ENCODE assay signal across 9 cellular contexts in the genomic region with DNA sequence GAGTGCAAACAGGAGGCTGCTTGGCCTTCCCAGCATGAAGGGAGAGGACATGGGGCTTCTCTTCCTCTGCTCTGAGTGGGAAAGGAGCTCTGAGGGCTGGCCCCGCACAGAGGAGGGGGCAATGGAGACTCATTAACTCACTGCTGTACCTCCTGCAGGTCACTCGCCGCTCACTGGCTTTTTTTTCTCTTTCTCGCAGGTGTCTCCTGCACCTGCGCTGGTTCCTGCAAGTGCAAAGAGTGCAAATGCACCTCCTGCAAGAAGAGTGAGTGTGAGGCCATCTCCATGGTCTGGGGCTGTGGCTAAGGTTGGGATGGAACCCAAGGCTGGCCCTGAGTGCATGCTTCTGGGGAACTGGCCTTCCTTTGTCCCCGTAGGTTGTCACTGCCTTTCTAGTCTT. TPM values are rescaled to one million over a fixed set of nuclear protein-coding genes. Genes with fewer than 3 reads are reported as not detected.
DNase-seq lines count a peak whose midpoint lies in the region; ATAC-seq and TF ChIP-seq lines count a peak whose summit lies in the region.
"Had no signal": no experiment of that assay in that cellular context is flagged by ENCODE, and none has a peak within 500 bp of the region (broad histone marks: within the 10 kb centered on the region; RNA-seq: fewer than 3 reads in every experiment).

No MANE protein-coding gene starts in this region.

- H3K36me3 ChIP-seq in adipocyte (ENCODE audit: control insufficient read depth, insufficient read depth, low read length, severe bottlenecking): no peaks in the 10 kb centered on the region
- H3K36me3 ChIP-seq in liver (ENCODE audit: control insufficient read depth in 4 of 4, insufficient read depth in 3 of 4, low read depth in 1 of 4, low read length in 3 of 4): peaks cover 0 to 3% (median 0%) of the 10 kb centered on the region in 4 donors
- H3K36me3 ChIP-seq in thoracic aorta: no peaks in the 10 kb centered on the region

- no peak for DNase-seq in activated T-cell treated with anti-CD3 and anti-CD28 coated beads, Interleukin-2, amount 50 U/mL, for 4 hours
- no peak for DNase-seq in activated T-cell treated with anti-CD3 and anti-CD28 coated beads, Interleukin-2, amount 50 U/mL, for 48 hours
- no peak for DNase-seq in adipocyte (ENCODE audit: low read depth)
- no peak for DNase-seq in thoracic aorta (ENCODE audit: low spot score)
- no peak for DNase-seq in HCEC 1CT
- DNase-seq in NCI-H345 treated with DMSO at 0.1 percent for 48 hours (lab: John Stamatoyannopoulos, UW; ENCODE audit: unreplicated experiment): no peak

- peak overlapping the region; percentile 70 to 85 for H3K27ac ChIP-seq in liver (ENCODE audit: low read depth in 1 of 2, low read length in 2 of 2)
- no peak overlapping the region for H3K27ac ChIP-seq in thoracic aorta

- TF ChIP-seq CTCF in liver (IDR thresholded peaks at IDR 0.05; ENCODE audit: low read depth, low read length, missing input control): no peak
- no peak for TF ChIP-seq CTCF in thoracic aorta (IDR thresholded peaks at IDR 0.05)

- TF ChIP-seq RAD21 in liver (IDR thresholded peaks at IDR 0.05): no peak

- no peaks in the 10 kb centered on the region for H3K36me3 Mint-ChIP-seq in activated T-cell treated with anti-CD3 and anti-CD28 coated beads, Interleukin-2, amount 50 U/mL, for 4 hours (ENCODE audit: insufficient read depth)

- ATAC-seq in activated T-cell treated with anti-CD3 and anti-CD28 coated beads, Interleukin-2, amount 50 U/mL, for 4 hours: no peak
- ATAC-seq in thoracic aorta (ENCODE audit: insufficient number of reproducible peaks, low FRiP score, low read depth): no peak
- ATAC-seq in HG02588 (IDR thresholded peaks at IDR 0.05; ENCODE audit: unreplicated experiment): no peak

- H3K27me3 ChIP-seq in adipocyte (replicated peaks; ENCODE audit: control insufficient read depth, insufficient read depth, low read length) (peaks cover 44% of the 10 kb centered on the region), liver (ENCODE audit: control insufficient read depth in 4 of 4, insufficient read depth in 4 of 4, low read length in 3 of 4) (no peaks in the 10 kb centered on the region), thoracic aorta (replicated peaks; ENCODE audit: insufficient read depth) (no peaks in the 10 kb centered on the region)

- H3K9ac ChIP-seq in adipocyte (ENCODE audit: low read length) (no peak overlapping the region), liver (ENCODE audit: low read depth in 1 of 2, low read length in 2 of 2) (peak overlapping the region; percentile 48 to 55)

- H3K4me1 ChIP-seq in adipocyte (ENCODE audit: control insufficient read depth, insufficient read depth, low read length): peaks cover 11% of the 10 kb centered on the region
- peaks cover 6 to 19% (median 15%) of the 10 kb centered on the region in 4 donors for H3K4me1 ChIP-seq in liver (ENCODE audit: control insufficient read depth in 4 of 4, insufficient read depth in 4 of 4, low read length in 3 of 4)
- H3K4me1 ChIP-seq in thoracic aorta (ENCODE audit: control insufficient read depth in 1 of 2, low read depth in 2 of 2): peaks cover 14 to 16% of the 10 kb centered on the region in 2 donors

- H3K9me3 ChIP-seq in adipocyte (ENCODE audit: control insufficient read depth, low read length) (no peaks in the 10 kb centered on the region), liver (ENCODE audit: control insufficient read depth in 4 of 4, low read length in 3 of 4) (no peaks in the 10 kb centered on the region), thoracic aorta (no peaks in the 10 kb centered on the region)

- 30% methylated on average over 6 of the region's 6 CpGs for WGBS in liver

- H3K9me3 Mint-ChIP-seq in activated T-cell treated with anti-CD3 and anti-CD28 coated beads, Interleukin-2, amount 50 U/mL, for 4 hours: no peaks in the 10 kb centered on the region

- H3K4me3 Mint-ChIP-seq in activated T-cell treated with anti-CD3 and anti-CD28 coated beads, Interleukin-2, amount 50 U/mL, for 4 hours: peak overlapping the region; percentile 94

- H3K4me3 ChIP-seq in adipocyte (ENCODE audit: low read length) (peak overlapping the region; percentile 70), liver (ENCODE audit: low read depth in 1 of 3, low read length in 3 of 3) (peak overlapping the region; percentile 54 to 74 (median 69)), thoracic aorta (peak overlapping the region; percentile 73)

- peaks cover under 1% of the 10 kb centered on the region for H3K27me3 Mint-ChIP-seq in activated T-cell treated with anti-CD3 and anti-CD28 coated beads, Interleukin-2, amount 50 U/mL, for 4 hours (ENCODE audit: low read depth)

- H3K4me1 Mint-ChIP-seq in activated T-cell treated with anti-CD3 and anti-CD28 coated beads, Interleukin-2, amount 50 U/mL, for 4 hours (ENCODE audit: low read depth): peaks cover 27% of the 10 kb centered on the region

TF ChIP-seq in liver, 16 proteins besides CTCF, POLR2A, EP300 and RAD21:
- TF ChIP-seq HNF4A (conservative IDR thresholded peaks at IDR 0.05): no peak
- no peak for TF ChIP-seq JUND (IDR thresholded peaks at IDR 0.05)
- no peak for TF ChIP-seq RXRA (IDR thresholded peaks at IDR 0.05)
- no peak for TF ChIP-seq FOXA2 (IDR thresholded peaks at IDR 0.05)
- TF ChIP-seq GABPA (IDR thresholded peaks at IDR 0.05 in 1 of 2, conservative IDR thresholded peaks at IDR 0.05 in 1 of 2): no peak
TF ChIP-seq in liver: peak in this region for 0.

RNA-seq across cellular contexts. Expression of a gene that starts 0.7 kb away (rescaled TPM):
- total RNA-seq in activated T-cell treated with anti-CD3 and anti-CD28 coated beads, Interleukin-2, amount 50 U/mL, for 4 hours: 10 to 100 TPM; 10.9 to 14.4 (median 12.4) TPM
- 100 to 1,000 TPM in 1 of 2 donors, 10 to 100 TPM in 1; 14.2 to 142 TPM for total RNA-seq in liver
- 100 to 1,000 TPM; 126 to 895 TPM for polyA plus RNA-seq in liver
- total RNA-seq in thoracic aorta: 1 to 10 TPM; 3.1 to 3.9 TPM

RNA-seq across cellular contexts. Expression of a gene that starts 6.8 kb away (rescaled TPM):
- not detected for total RNA-seq in activated T-cell treated with anti-CD3 and anti-CD28 coated beads, Interleukin-2, amount 50 U/mL, for 4 hours
- 1 to 10 TPM in 1 of 2 donors, not detected in 1; 1.5 TPM for total RNA-seq in liver
- 1 to 10 TPM in 1 of 2 donors, not detected in 1; 1.2 TPM for polyA plus RNA-seq in liver
- not detected for total RNA-seq in thoracic aorta
- total RNA-seq: dermis microvascular lymphatic vessel endothelial cell had no signal

RNA-seq across cellular contexts. Expression of a gene that starts 9.4 kb away (rescaled TPM):
- 10 to 100 TPM; 28.8 to 40.5 (median 35.9) TPM for total RNA-seq in activated T-cell treated with anti-CD3 and anti-CD28 coated beads, Interleukin-2, amount 50 U/mL, for 4 hours
- 1,000 to 10,000 TPM in 1 of 2 donors, 100 to 1,000 TPM in 1; 152 to 2,353 TPM for total RNA-seq in liver
- polyA plus RNA-seq in liver: 1,000 to 10,000 TPM; 4,443 to 9,444 TPM
- 10 to 100 TPM in 1 of 2 donors, not detected in 1; 34.7 TPM for total RNA-seq in thoracic aorta
- total RNA-seq: dermis microvascular lymphatic vessel endothelial cell had no signal

RNA-seq across cellular contexts. Expression of a gene that starts 11.1 kb away (rescaled TPM):
- total RNA-seq in activated T-cell treated with anti-CD3 and anti-CD28 coated beads, Interleukin-2, amount 50 U/mL, for 4 hours: 1 to 10 TPM in 2 of 3 donors, under 1 TPM in 1; 0.71 to 7.0 (median 2.7) TPM
- total RNA-seq in liver: 1,000 to 10,000 TPM in 1 of 2 donors, 1 to 10 TPM in 1; 4.4 to 1,396 TPM
- 1,000 to 10,000 TPM in 1 of 2 donors, 100 to 1,000 TPM in 1; 479 to 1,775 TPM for polyA plus RNA-seq in liver
- total RNA-seq in thoracic aorta: not detected
- total RNA-seq: dermis microvascular lymphatic vessel endothelial cell had no signal

RNA-seq across cellular contexts. Expression of a gene that starts 20.0 kb away (rescaled TPM):
- not detected for total RNA-seq in activated T-cell treated with anti-CD3 and anti-CD28 coated beads, Interleukin-2, amount 50 U/mL, for 4 hours
- total RNA-seq in liver (10 to 100 TPM; 10.1 to 21.9 TPM), thoracic aorta (100 to 1,000 TPM in 1 of 2 donors, 1 to 10 TPM in 1; 6.5 to 168 TPM)
- 100 to 1,000 TPM; 127 to 511 TPM for polyA plus RNA-seq in liver

Comparison
In these comparisons a context has a peak if more than half of its experiments do, and no peak if none do; other contexts are left out.
1. H3K27ac ChIP-seq: peak in liver (2 of 2); none in thoracic aorta (0 of 2).
2. Peak in every context shown above with its lines, with median percentiles within 50 percentile points of each other: H3K4me3 ChIP-seq.